20 cellular contexts compared by ENCODE assay signal in genomic region chr16:77905356-77905920, GRCh38.
A peak's percentile ranks its signal among the peaks of the same experiment; 100 is the strongest.
DNase-seq lines count a peak whose midpoint lies in the region; ATAC-seq and TF ChIP-seq lines count a peak whose summit lies in the region.
"Had no signal": no experiment of that assay in that cellular context is flagged by ENCODE, and none has a peak within 500 bp of the region (broad histone marks: within the 10 kb centered on the region; RNA-seq: fewer than 3 reads in every experiment).

No MANE protein-coding gene starts in this region.

- intact Hi-C loops in Right ventricle myocardium inferior (cut with DNase I) = no loop called here

- H3K27me3 ChIP-seq in BE2C = no peaks in the 10 kb centered on the region
- H3K27me3 ChIP-seq: adrenal gland, cardiac muscle cell, tibial artery had no signal

- no peaks in the 10 kb centered on the region for H3K36me3 ChIP-seq in BE2C
- H3K36me3 ChIP-seq: adrenal gland, cardiac muscle cell, tibial artery had no signal

- peak; percentile 88 for DNase-seq in DMS153 treated with DMSO at 0.1 percent for 48 hours (lab: John Stamatoyannopoulos, UW; ENCODE audit: unreplicated experiment)
- peak; percentile 29 for DNase-seq in NCI-H1105 treated with DMSO at 0.1 percent for 48 hours (lab: John Stamatoyannopoulos, UW)
- peak; percentile 27 for DNase-seq in NCI-H69 (lab: John Stamatoyannopoulos, UW)
- DNase-seq in epithelial cell of esophagus (ENCODE audit: low read depth) = peak; percentile 38
- no peak for DNase-seq in BE2C
- no peak for DNase-seq in SIG-M5 (lab: John Stamatoyannopoulos, UW)
- DNase-seq in Right ventricle myocardium inferior (ENCODE audit: missing footprints) = no peak
- DNase-seq: activated CD4-positive, alpha-beta T cell treated with anti-CD3 and anti-CD28 coated beads, Interleukin-2, amount 10 ng/mL, durations not matched to agents 7 days and 5 days; activated CD8-positive, alpha-beta memory T cell treated with anti-CD3 and anti-CD28 coated beads, Interleukin-2, amount 50 U/mL, for 4 hours; activated effector memory CD4-positive, alpha-beta T cell treated with anti-CD3 and anti-CD28 coated beads, Interleukin-2, amount 50 U/mL, for 16 hours; adrenal gland; foreskin melanocyte; Kasumi-1; NCI-H187 treated with DMSO at 0.1 percent for 48 hours; stimulated activated CD4-positive, alpha-beta T cell treated with anti-CD3 and anti-CD28 coated beads, Interleukin-1b, Interleukin-23, amount 100 ng/mL, for 48 hours; stimulated activated naive CD4-positive, alpha-beta T cell; T-cell; tibial artery had no signal

- no peaks in the 10 kb centered on the region for H3K4me1 ChIP-seq in BE2C
- H3K4me1 ChIP-seq: adrenal gland, tibial artery had no signal

- ATAC-seq in HG03442 (IDR thresholded peaks at IDR 0.05; ENCODE audit: unreplicated experiment) (no peak), Right ventricle myocardium inferior (no peak)
- ATAC-seq: T-cell had no signal

- no peak overlapping the region for H3K4me3 ChIP-seq in epithelial cell of esophagus (ENCODE audit: low read length)
- H3K4me3 ChIP-seq in BE2C (ENCODE audit: low read depth, low read length) = no peak overlapping the region
- H3K4me3 ChIP-seq: adrenal gland, cardiac muscle cell, tibial artery had no signal

- H3K9me3 ChIP-seq in BE2C = no peaks in the 10 kb centered on the region
- H3K9me3 ChIP-seq: adrenal gland, tibial artery had no signal

- TF ChIP-seq CTCF in epithelial cell of esophagus (IDR thresholded peaks at IDR 0.05; ENCODE audit: insufficient read depth, low read depth, low read length, missing control alignments) (no peak), BE2C (IDR thresholded peaks at IDR 0.05; ENCODE audit: low read depth, low read length) (no peak)

Comparison
In these comparisons a context has a peak if more than half of its experiments do, and no peak if none do; other contexts are left out.
1. DNase-seq: peak in DMS153 treated with DMSO at 0.1 percent for 48 hours (single experiment), NCI-H1105 treated with DMSO at 0.1 percent for 48 hours (single experiment), NCI-H69 (single experiment) and epithelial cell of esophagus (single experiment); none in BE2C (single experiment), SIG-M5 (single experiment) and Right ventricle myocardium inferior (single experiment).